In genomic region chr19:46600393-46601317, GRCh38 we compare ENCODE assay signal across 8 cellular contexts. TPM values are rescaled to one million over a fixed set of nuclear protein-coding genes. Genes with fewer than 3 reads are reported as not detected.
DNase-seq lines count a peak whose midpoint lies in the region; ATAC-seq and TF ChIP-seq lines count a peak whose summit lies in the region.

No MANE protein-coding gene starts in this region.

- WGBS in esophagus squamous epithelium, 2 donors: 0 to 7% methylated on average over 11 to 25 of the region's 93 CpGs

- H3K36me3 ChIP-seq in esophagus squamous epithelium: peaks cover 4 to 10% (median 5%) of the 10 kb centered on the region in 3 donors
- H3K36me3 ChIP-seq in muscle layer of duodenum (ENCODE audit: control insufficient read depth in 1 of 2, insufficient read depth in 2 of 2, low read length in 2 of 2): peaks cover under 1 to 3% of the 10 kb centered on the region in 2 donors

- H3K9me3 ChIP-seq in esophagus squamous epithelium: no peaks in the 10 kb centered on the region
- H3K9me3 ChIP-seq in muscle layer of duodenum (ENCODE audit: control insufficient read depth in 1 of 2, low read length in 2 of 2): peaks cover 0 to 6% of the 10 kb centered on the region in 2 donors

- TF ChIP-seq POLR2A in esophagus squamous epithelium (IDR thresholded peaks at IDR 0.05): peak in 2 of 4 donors; percentile 55 to 57

- peak; percentile 78 for ATAC-seq in GM21619 (IDR thresholded peaks at IDR 0.05; ENCODE audit: unreplicated experiment)

- peak in 2 of 6 experiments; percentile 13 to 27 for TF ChIP-seq CTCF in esophagus squamous epithelium (IDR thresholded peaks at IDR 0.05)

- H3K4me1 ChIP-seq in esophagus squamous epithelium (peaks cover 16 to 49% (median 31%) of the 10 kb centered on the region in 3 donors), muscle layer of duodenum (ENCODE audit: control insufficient read depth in 1 of 2, insufficient read depth in 2 of 2, low read length in 2 of 2) (peaks cover 17 to 39% of the 10 kb centered on the region in 2 donors)

- no peak for TF ChIP-seq RAD21 in Ishikawa (IDR thresholded peaks at IDR 0.05; ENCODE audit: low read depth)

- peak; percentile 99 for DNase-seq in DMS53 (lab: John Stamatoyannopoulos, UW)
- DNase-seq in OCI-M2 (lab: John Stamatoyannopoulos, UW; ENCODE audit: unreplicated experiment): peak; percentile 95
- DNase-seq in activated T-cell treated with anti-CD3 and anti-CD28 coated beads, Interleukin-2, amount 50 U/mL, for 48 hours: peak; percentile 99 to 100
- peak; percentile 89 for DNase-seq in esophagus squamous epithelium (lab: John Stamatoyannopoulos, UW)
- peak; percentile 95 for DNase-seq in stimulated activated CD8-positive, alpha-beta memory T cell treated with anti-CD3 and anti-CD28 coated beads, Interleukin-7, amount 100 ng/mL, for 24 hours (ENCODE audit: low read depth)

- H3K27ac ChIP-seq in esophagus squamous epithelium (peak overlapping the region; percentile 98 to 99 (median 99)), muscle layer of duodenum (ENCODE audit: low read length) (peak overlapping the region; percentile 100)

- TF ChIP-seq EP300 in Ishikawa (IDR thresholded peaks at IDR 0.05; ENCODE audit: borderline replicate concordance): peak; percentile 59; the same call in 1 of the 2 replicates

- intact Hi-C loops in esophagus squamous epithelium (cut with DNase I): no loop called here

- H3K27me3 ChIP-seq in esophagus squamous epithelium (no peaks in the 10 kb centered on the region), muscle layer of duodenum (ENCODE audit: low read depth, low read length) (no peaks in the 10 kb centered on the region)

- H3K4me3 ChIP-seq in esophagus squamous epithelium (peak overlapping the region; percentile 83 to 98 (median 96)), muscle layer of duodenum (ENCODE audit: low read depth in 1 of 2, low read length in 2 of 2) (peak overlapping the region; percentile 78 to 96)

TF ChIP-seq in Ishikawa, 13 proteins besides CTCF, POLR2A, EP300 and RAD21:
- TF ChIP-seq MAX (IDR thresholded peaks at IDR 0.05): peak; percentile 79
- peak; percentile 83 for TF ChIP-seq ZBTB7A (IDR thresholded peaks at IDR 0.05; ENCODE audit: low read depth)
- TF ChIP-seq USF1 (IDR thresholded peaks at IDR 0.05): 0 out of 2 replicates have a peak, but pooled peaks have one; percentile 39
- TF ChIP-seq TAF1 (IDR thresholded peaks at IDR 0.05; ENCODE audit: low read depth): peak; percentile 87
- peak; percentile 42; the same call in 1 of the 2 replicates for TF ChIP-seq NFIC (IDR thresholded peaks at IDR 0.05)
- TF ChIP-seq TEAD4 (IDR thresholded peaks at IDR 0.05): peak; percentile 31
- no peak for TF ChIP-seq EGR1 (IDR thresholded peaks at IDR 0.05)
- peak; percentile 56; the same call in 1 of the 2 replicates for TF ChIP-seq FOXM1 (IDR thresholded peaks at IDR 0.05; ENCODE audit: borderline replicate concordance, low read depth)
- peak; percentile 70; the same call in 1 of the 2 replicates for TF ChIP-seq YY1 (IDR thresholded peaks at IDR 0.05; ENCODE audit: low read depth)
- TF ChIP-seq CREB1 (IDR thresholded peaks at IDR 0.05; ENCODE audit: low read depth): peak; percentile 79
- TF ChIP-seq TCF12 (IDR thresholded peaks at IDR 0.05; ENCODE audit: low read depth): no peak; the same call in 1 of the 2 replicates
- TF ChIP-seq CEBPB (IDR thresholded peaks at IDR 0.05): no peak
- no peak for TF ChIP-seq REST (IDR thresholded peaks at IDR 0.05; ENCODE audit: low read depth)

RNA-seq across cellular contexts. Expression of gene CALM3, which starts 0.5 kb away (rescaled TPM):
- 100 to 1,000 TPM in 1 of 4 donors, 10 to 100 TPM in 3; 61.9 to 147 (median 84.6) TPM for total RNA-seq in esophagus squamous epithelium

RNA-seq across cellular contexts. Expression of gene PTGIR, which starts 24.2 kb away (rescaled TPM):
- total RNA-seq in esophagus squamous epithelium: 1 to 10 TPM in 2 of 4 donors, under 1 TPM in 1, not detected in 1; 0.57 to 3.0 (median 1.1) TPM

RNA-seq across cellular contexts. Expression of gene GNG8, which starts 35.3 kb away (rescaled TPM):
- total RNA-seq in esophagus squamous epithelium: not detected

Comparison
In these comparisons a context has a peak if more than half of its experiments do, and no peak if none do; other contexts are left out.
1. Peak in every context shown above with its lines: DNase-seq, ATAC-seq, H3K4me3 ChIP-seq and H3K27ac ChIP-seq.